Comparison of ENCODE assay signal across 8 cellular contexts in the genomic region with DNA sequence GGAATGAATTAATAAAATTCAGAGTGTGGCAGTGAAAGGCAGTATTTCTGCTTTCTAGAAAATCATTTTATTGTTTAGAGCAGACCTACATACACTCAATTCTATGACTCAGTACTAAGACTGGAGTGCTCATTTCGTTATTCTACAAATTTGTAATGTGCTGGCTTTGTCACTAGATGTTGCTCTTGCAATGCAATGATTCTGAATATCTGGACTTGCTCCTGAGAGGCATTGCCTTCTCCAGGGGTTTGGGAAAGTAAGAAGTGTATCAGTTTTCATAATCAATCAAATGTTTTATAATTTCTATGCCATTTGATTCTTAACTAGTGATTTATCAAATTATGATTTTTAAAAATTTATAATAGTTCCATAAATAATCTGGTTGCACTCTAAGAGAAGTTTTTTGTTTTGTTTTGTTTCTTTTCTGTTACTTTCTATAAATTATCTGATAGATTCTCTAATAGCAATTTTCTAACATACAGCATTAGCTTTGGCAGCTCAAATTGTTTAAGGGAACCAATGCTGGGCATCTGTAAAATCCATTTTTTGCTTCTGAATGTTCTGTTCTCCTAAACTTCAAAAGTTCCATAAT.
DNase-seq lines count a peak whose midpoint lies in the region; ATAC-seq, FAIRE-seq and TF ChIP-seq lines count a peak whose summit lies in the region.

No MANE protein-coding gene starts in this region.

- H3K9me3 ChIP-seq in Karpas-422 (ENCODE audit: low read length) (no peaks in the 10 kb centered on the region), H1 (ENCODE audit: insufficient read depth in 2 of 2, low read depth in 1 of 2, low read length in 1 of 2) (no peaks in the 10 kb centered on the region)

- H2BK15ac ChIP-seq in H1 (ENCODE audit: low read length) = no peak overlapping the region

- H2BK12ac ChIP-seq in H1 (ENCODE audit: low read depth, low read length) = no peak overlapping the region

- no peaks in the 10 kb centered on the region for H4K20me1 ChIP-seq in Karpas-422 (ENCODE audit: insufficient read depth, low read depth, low read length)
- no peaks in the 10 kb centered on the region for H4K20me1 ChIP-seq in H1 (replicated peaks in 1 of 2; ENCODE audit: control insufficient read depth in 1 of 2, insufficient read depth in 2 of 2, low read length in 2 of 2)

- H3K56ac ChIP-seq in H1 (replicated peaks; ENCODE audit: insufficient read length, low read depth, low read length) = no peak overlapping the region

- H3K18ac ChIP-seq in H1 (ENCODE audit: extremely low read depth, low read length) = no peak overlapping the region

- H2AFZ ChIP-seq in Karpas-422 (ENCODE audit: low read length) (no peak overlapping the region), H1 (ENCODE audit: low read length) (no peak overlapping the region)

- H3K79me2 ChIP-seq in Karpas-422 (ENCODE audit: low read length) = no peaks in the 10 kb centered on the region
- no peaks in the 10 kb centered on the region for H3K79me2 ChIP-seq in H1 (ENCODE audit: control insufficient read depth in 1 of 2, insufficient read depth in 2 of 2, low read length in 2 of 2)

- H3K4ac ChIP-seq in H1 (replicated peaks; ENCODE audit: insufficient read length, low read depth, low read length) = no peak overlapping the region

- H3K4me1 ChIP-seq in Karpas-422 (ENCODE audit: low read length) (peaks cover 42% of the 10 kb centered on the region), H1 (replicated peaks in 1 of 4; ENCODE audit: control insufficient read depth in 3 of 4, insufficient read depth in 4 of 4, low read length in 3 of 4) (no peaks in the 10 kb centered on the region; a peak in 1 of 7 replicates)

- H2AK5ac ChIP-seq in H1 (ENCODE audit: low read depth, low read length) = no peak overlapping the region

- POLR2A ChIA-PET in RWPE1 (lab: Yijun Ruan, JAX; ENCODE audit: low non-redundant PET) = no interaction called here
- POLR2A ChIA-PET in H1 (lab: Charles Lee; ENCODE audit: partially characterized antibody) = no interaction called here

- WGBS in H1 (ENCODE audit: extremely low coverage in 1 of 2, insufficient coverage in 1 of 2, insufficient read length in 1 of 2, insufficient replicate concordance in 2 of 2, low coverage in 1 of 2, low lambda C conversion rate in 2 of 2, missing lambda C conversion rate in 1 of 2), 2 experiments = 11% methylated on average over 1 of the region's 1 CpG; no CpG with 5 or more reads in 1 of the 2 experiments

- no peak overlapping the region for H4K91ac ChIP-seq in H1 (replicated peaks; ENCODE audit: insufficient read length, low read length)

- no peak for DNase-seq in Right ventricle myocardium inferior (ENCODE audit: missing footprints)
- DNase-seq in cardiac septum (ENCODE audit: low spot score) = no peak
- peak; percentile 22 for DNase-seq in H7
- DNase-seq in Karpas-422 = peak; percentile 80
- DNase-seq in RWPE1 (ENCODE audit: low spot score) = peak; percentile 79
- no peak for DNase-seq in H1 (ENCODE audit: low read depth in 1 of 2, low spot score in 2 of 2)
- peak; percentile 75 for DNase-seq in middle frontal gyrus (ENCODE audit: extremely low spot score, low spot score)
- DNase-seq in activated effector memory CD4-positive, alpha-beta T cell treated with anti-CD3 and anti-CD28 coated beads, Interleukin-2, amount 50 U/mL, for 16 hours = no peak

- TF ChIP-seq EP300 in H1 (IDR thresholded peaks at IDR 0.05; ENCODE audit: borderline replicate concordance in 1 of 2, low read depth in 2 of 2, low read length in 2 of 2) = no peak

- H3K27ac ChIP-seq in Karpas-422 (ENCODE audit: low read length) (no peak overlapping the region), RWPE1 (no peak overlapping the region), H1 (ENCODE audit: low read depth, low read length) (no peak overlapping the region)

- H3K4me2 ChIP-seq in Karpas-422 (ENCODE audit: low read depth, low read length, poor library complexity, severe bottlenecking) (no peak overlapping the region), H1 (ENCODE audit: insufficient read depth in 1 of 2, low read depth in 2 of 2, low read length in 2 of 2) (no peak overlapping the region)

- TF ChIP-seq RAD21 in H1 (IDR thresholded peaks at IDR 0.05 in 1 of 2, conservative IDR thresholded peaks at IDR 0.05 in 1 of 2; ENCODE audit: low read depth in 2 of 2, low read length in 2 of 2) = peak; percentile 96 to 98

- no peak overlapping the region for H2BK20ac ChIP-seq in H1 (ENCODE audit: low read length)

- peak; percentile 80 for FAIRE-seq in H1 (lab: Jason Lieb, UNC)

- no peak overlapping the region for H3K23ac ChIP-seq in H1 (ENCODE audit: insufficient read length)

- TF ChIP-seq POLR2A in H1 (IDR thresholded peaks at IDR 0.05; ENCODE audit: control extremely low read depth in 1 of 2, low read depth in 2 of 2, low read length in 2 of 2) = no peak

- no peak overlapping the region for H2BK120ac ChIP-seq in H1 (replicated peaks; ENCODE audit: low read depth, low read length)

- no peaks in the 10 kb centered on the region for H3K27me3 ChIP-seq in H7 (ENCODE audit: control insufficient read depth, insufficient read depth, low read length)
- H3K27me3 ChIP-seq in Karpas-422 (ENCODE audit: low read length) = no peaks in the 10 kb centered on the region
- no peaks in the 10 kb centered on the region for H3K27me3 ChIP-seq in H1 (replicated peaks in 1 of 4; ENCODE audit: control insufficient read depth in 3 of 4, extremely low read depth in 1 of 4, insufficient read depth in 3 of 4, low read length in 3 of 4)

- no peak overlapping the region for H2BK5ac ChIP-seq in H1 (ENCODE audit: low read depth, low read length)

- no peaks in the 10 kb centered on the region for H3K23me2 ChIP-seq in H1 (ENCODE audit: low read depth, low read length)

- H3K9ac ChIP-seq in Karpas-422 (ENCODE audit: low read length) (no peak overlapping the region), H1 (replicated peaks in 1 of 4; ENCODE audit: extremely low read depth in 1 of 4, low read depth in 3 of 4, low read length in 3 of 4) (no peak overlapping the region)

- H4K8ac ChIP-seq in H1 (ENCODE audit: extremely low read depth, insufficient read depth, low read length) = no peak overlapping the region

- ATAC-seq in Right ventricle myocardium inferior = peak; percentile 85

- no peak overlapping the region for H3K14ac ChIP-seq in H1 (ENCODE audit: insufficient read length)

- CTCF ChIA-PET in RWPE1 (lab: Yijun Ruan, JAX) (interaction anchor here (0.7 to 1.7 kb wide), 4 partner anchors 9 to 201 kb away, joined by 3 to 6 read pairs (median 4); no protein-coding TSS in a partner anchor), H1 (lab: Charles Lee; ENCODE audit: partially characterized antibody) (interaction anchor here (0.7 to 18.4 kb wide), 21 partner anchors 10 to 301 kb away, joined by 3 to 273 read pairs (median 4); no protein-coding TSS in a partner anchor)

- no peaks in the 10 kb centered on the region for H3K79me1 ChIP-seq in H1 (ENCODE audit: low read depth, low read length)

- no peaks in the 10 kb centered on the region for H3K9me2 ChIP-seq in Karpas-422 (replicated peaks; ENCODE audit: insufficient read depth, low read length)

- TF ChIP-seq CTCF in RWPE1 (conservative IDR thresholded peaks at IDR 0.05; ENCODE audit: low read depth) = peak; percentile 85
- peak in 2 of 3 experiments; percentile 69; a peak in 3 of 4 replicates for TF ChIP-seq CTCF in H1 (IDR thresholded peaks at IDR 0.05; ENCODE audit: control extremely low read depth in 1 of 3, insufficient read depth in 1 of 3, low read depth in 1 of 3, low read length in 3 of 3)

- intact Hi-C loops in Right ventricle myocardium inferior (cut with DNase I) = loop anchor here (1.0 to 10.0 kb wide), 3 partner anchors 193 to 471 kb away; no protein-coding TSS in a partner anchor
- intact Hi-C loops in cardiac septum (cut with DNase I) = loop anchor here (5.0 kb wide), 2 partner anchors 249 to 474 kb away; no protein-coding TSS in a partner anchor

- H3K36me3 ChIP-seq in H7 (replicated peaks; ENCODE audit: control insufficient read depth, insufficient read depth, low read length) (no peaks in the 10 kb centered on the region), Karpas-422 (ENCODE audit: insufficient read depth, low read length) (no peaks in the 10 kb centered on the region), H1 (ENCODE audit: control insufficient read depth in 2 of 4, insufficient read depth in 4 of 4, low read length in 3 of 4) (no peaks in the 10 kb centered on the region)

- H4K5ac ChIP-seq in H1 (ENCODE audit: insufficient read length, low read depth, low read length) = no peak overlapping the region

- H3K4me3 ChIP-seq in H7 (ENCODE audit: insufficient read depth, low read depth, low read length) (no peak overlapping the region), Karpas-422 (ENCODE audit: low read length) (no peak overlapping the region), H1 (ENCODE audit: extremely low read depth in 1 of 4, insufficient read depth in 2 of 4, low read depth in 3 of 4, low read length in 4 of 4) (no peak overlapping the region)

TF ChIP-seq in H1, 55 proteins besides CTCF, POLR2A, EP300 and RAD21 (continues in another document):
- no peak for TF ChIP-seq KDM5A (IDR thresholded peaks at IDR 0.05; ENCODE audit: low read length)
- no peak for TF ChIP-seq CHD2 (IDR thresholded peaks at IDR 0.05; ENCODE audit: low read length)
- no peak for TF ChIP-seq BACH1 (IDR thresholded peaks at IDR 0.05; ENCODE audit: low read length)
- no peak for TF ChIP-seq HDAC6 (IDR thresholded peaks at IDR 0.05; ENCODE audit: low read depth, low read length)
- no peak for TF ChIP-seq RFX5 (IDR thresholded peaks at IDR 0.05; ENCODE audit: borderline replicate concordance, low read depth, low read length)
- no peak for TF ChIP-seq GTF2F1 (IDR thresholded peaks at IDR 0.05; ENCODE audit: borderline replicate concordance, low read depth, low read length)
- no peak for TF ChIP-seq NRF1 (IDR thresholded peaks at IDR 0.05; ENCODE audit: low read depth, low read length)
- no peak for TF ChIP-seq TBP (IDR thresholded peaks at IDR 0.05; ENCODE audit: low read depth, low read length)
- no peak for TF ChIP-seq CBX8 (IDR thresholded peaks at IDR 0.05; ENCODE audit: borderline replicate concordance, low read depth, low read length)
- TF ChIP-seq EZH2 (IDR thresholded peaks at IDR 0.05; ENCODE audit: low read depth, low read length, severe bottlenecking) = no peak
- TF ChIP-seq SIN3A (conservative IDR thresholded peaks at IDR 0.05 in 1 of 2, IDR thresholded peaks at IDR 0.05 in 1 of 2; ENCODE audit: low read depth in 1 of 2, low read length in 2 of 2) = no peak
- no peak for TF ChIP-seq CREB1 (IDR thresholded peaks at IDR 0.05)

Comparison
In these comparisons a context has a peak if more than half of its experiments do, and no peak if none do; other contexts are left out.
1. DNase-seq: peak in H7 (single experiment), Karpas-422 (single experiment), RWPE1 (single experiment) and middle frontal gyrus (single experiment); none in Right ventricle myocardium inferior (single experiment), cardiac septum (single experiment), H1 (0 of 2) and activated effector memory CD4-positive, alpha-beta T cell treated with anti-CD3 and anti-CD28 coated beads, Interleukin-2, amount 50 U/mL, for 16 hours (single experiment).